Comparison of ENCODE assay signal across 30 cellular contexts in the genomic region with DNA sequence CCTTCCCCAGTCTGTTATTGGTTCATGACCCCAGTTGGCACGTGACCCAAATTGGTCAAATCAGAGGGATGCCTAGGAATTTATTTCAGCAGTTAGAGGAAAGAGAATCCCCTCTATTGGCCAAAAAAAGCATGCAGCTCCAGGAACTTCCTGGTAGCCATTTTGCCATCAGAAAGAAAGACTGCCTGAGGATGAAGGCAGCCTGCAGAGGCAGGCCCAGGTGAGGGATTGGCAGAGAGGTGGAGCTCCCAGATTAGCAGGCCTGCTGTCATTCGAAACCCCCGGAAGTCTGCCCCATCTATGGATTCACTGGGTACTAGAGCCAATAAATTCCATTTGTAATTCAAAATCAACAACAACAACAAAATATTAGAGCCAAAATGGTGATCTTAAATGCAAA.
"Had no signal": no experiment of that assay in that cellular context is flagged by ENCODE, and none has a peak within 500 bp of the region (broad histone marks: within the 10 kb centered on the region; RNA-seq: fewer than 3 reads in every experiment).

No MANE protein-coding gene starts in this region.

- H3K4me3 ChIP-seq: coronary artery, esophagus muscularis mucosa, gastroesophageal sphincter, heart right ventricle, lung, mucosa of descending colon, smooth muscle cell, testis, tibial artery had no signal

- DNase-seq: dermis blood vessel endothelial cell; effector memory CD4-positive, alpha-beta T cell; foreskin keratinocyte; heart right ventricle; hippocampal formation; kidney; mucosa of descending colon; naive B cell; stimulated activated CD4-positive, alpha-beta T cell treated with anti-CD3 and anti-CD28 coated beads, Interleukin-12 subunit alpha, Interleukin-12 subunit beta, amount 100 ng/mL, for 4 hours; stimulated activated CD4-positive, alpha-beta T cell treated with anti-CD3 and anti-CD28 coated beads, Interleukin-2, amount 100 ng/mL, for 24 hours; stimulated activated CD4-positive, alpha-beta T cell treated with anti-CD3 and anti-CD28 coated beads, Interleukin-4, amount 100 ng/mL, for 24 hours; stimulated activated naive CD8-positive, alpha-beta T cell treated with anti-CD3 and anti-CD28 coated beads, Interleukin-15, Interleukin-2, amounts not matched to agents 100 U/mL and 50 U/mL, for 24 hours; substantia nigra; testis; tibial artery had no signal

- H3K79me2 ChIP-seq: parathyroid adenoma had no signal

- H3K9me3 ChIP-seq: esophagus muscularis mucosa, gastroesophageal sphincter, heart right ventricle, mucosa of descending colon, testis, tibial artery had no signal

- H3K27me3 ChIP-seq: foreskin keratinocyte, testis, tibial artery had no signal

- ATAC-seq: foreskin keratinocyte; gastroesophageal sphincter; heart right ventricle; left lobe of liver; mucosa of descending colon; natural killer cell treated with Interleukin-12 subunit alpha and Interleukin-12 subunit beta and Interleukin-15 and Interleukin-18, amount 100 ng/mL, for 72 hours; sciatic nerve; stimulated activated memory B cell treated with anti-CD40 and anti-IgM and Interleukin-4, amounts not matched to agents 10 μg/mL and 1 μg/mL and 100 μg/mL, for 72 hours; stimulated activated naive CD8-positive, alpha-beta T cell treated with anti-CD3 and anti-CD28 coated beads, Interleukin-15, Interleukin-2, amounts not matched to agents 100 U/mL and 50 U/mL, for 24 hours had no signal

- H3K4me2 ChIP-seq: smooth muscle cell had no signal

- H3K4me1 Mint-ChIP-seq: naive B cell; neural crest cell; stimulated activated memory B cell treated with anti-CD40 and anti-IgM and Interleukin-4, amounts not matched to agents 10 μg/mL and 1 μg/mL and 100 μg/mL, for 72 hours had no signal

- H3K36me3 ChIP-seq: esophagus muscularis mucosa, gastroesophageal sphincter, heart right ventricle, tibial artery had no signal

- H3K36me3 Mint-ChIP-seq: memory B cell; mesothelial cell of epicardium; naive B cell; natural killer cell treated with Interleukin-12 subunit alpha and Interleukin-12 subunit beta and Interleukin-15 and Interleukin-18, amount 100 ng/mL, for 72 hours; stimulated activated memory B cell treated with anti-CD40 and anti-IgM and Interleukin-4, amounts not matched to agents 10 μg/mL and 1 μg/mL and 100 μg/mL, for 72 hours; type B pancreatic cell had no signal

- H2AFZ ChIP-seq: parathyroid adenoma had no signal

- H3K27ac Mint-ChIP-seq: memory B cell; mesothelial cell of epicardium; naive B cell; natural killer cell treated with Interleukin-12 subunit alpha and Interleukin-12 subunit beta and Interleukin-15 and Interleukin-18, amount 100 ng/mL, for 72 hours; progenitor cell of endocrine pancreas; stimulated activated memory B cell treated with anti-CD40 and anti-IgM and Interleukin-4, amounts not matched to agents 10 μg/mL and 1 μg/mL and 100 μg/mL, for 72 hours; type B pancreatic cell had no signal

- H3K9me3 Mint-ChIP-seq: memory B cell; mesothelial cell of epicardium; neural crest cell; stimulated activated memory B cell treated with anti-CD40 and anti-IgM and Interleukin-4, amounts not matched to agents 10 μg/mL and 1 μg/mL and 100 μg/mL, for 72 hours; type B pancreatic cell had no signal

- H3K27me3 Mint-ChIP-seq: natural killer cell treated with Interleukin-12 subunit alpha and Interleukin-12 subunit beta and Interleukin-15 and Interleukin-18, amount 100 ng/mL, for 72 hours; progenitor cell of endocrine pancreas had no signal

- H3K4me3 Mint-ChIP-seq: memory B cell; mesothelial cell of epicardium; naive B cell; natural killer cell treated with Interleukin-12 subunit alpha and Interleukin-12 subunit beta and Interleukin-15 and Interleukin-18, amount 100 ng/mL, for 72 hours; neural crest cell; stimulated activated memory B cell treated with anti-CD40 and anti-IgM and Interleukin-4, amounts not matched to agents 10 μg/mL and 1 μg/mL and 100 μg/mL, for 72 hours; type B pancreatic cell had no signal

- H3K4me1 ChIP-seq: esophagus muscularis mucosa, foreskin keratinocyte, gastroesophageal sphincter, heart right ventricle, parathyroid adenoma, testis, tibial artery had no signal

- H3K27ac ChIP-seq: coronary artery, esophagus muscularis mucosa, foreskin keratinocyte, gastroesophageal sphincter, heart right ventricle, parathyroid adenoma, testis, tibial artery had no signal
